ENCODE assay signal across 25 cellular contexts in genomic region chr3:187843654-187844053, GRCh38.
DNase-seq lines count a peak whose midpoint lies in the region; ATAC-seq and TF ChIP-seq lines count a peak whose summit lies in the region.
"Had no signal": no experiment of that assay in that cellular context is flagged by ENCODE, and none has a peak within 500 bp of the region (broad histone marks: within the 10 kb centered on the region; RNA-seq: fewer than 3 reads in every experiment).

No MANE protein-coding gene starts in this region.

- peaks cover 10% of the 10 kb centered on the region for H3K4me1 Mint-ChIP-seq in activated T-cell treated with anti-CD3 and anti-CD28 coated beads, Interleukin-2, amount 50 U/mL, for 72 hours (ENCODE audit: low read depth)
- no peaks in the 10 kb centered on the region for H3K4me1 Mint-ChIP-seq in natural killer cell
- H3K4me1 Mint-ChIP-seq: CD8-positive, alpha-beta memory T cell; IgD-negative memory B cell had no signal

- no peak overlapping the region for H2AK5ac ChIP-seq in mesendoderm (ENCODE audit: low read length)

- no peak overlapping the region for H3K4ac ChIP-seq in mesendoderm (ENCODE audit: low read depth, low read length)

- no peak overlapping the region for H2BK5ac ChIP-seq in mesendoderm (ENCODE audit: low read length)

- peaks cover 8% of the 10 kb centered on the region for H3K27me3 Mint-ChIP-seq in activated T-cell treated with anti-CD3 and anti-CD28 coated beads, Interleukin-2, amount 50 U/mL, for 72 hours (ENCODE audit: low read depth)
- H3K27me3 Mint-ChIP-seq in natural killer cell (ENCODE audit: low read depth in 2 of 2) = no peaks in the 10 kb centered on the region

- no peaks in the 10 kb centered on the region for H3K79me1 ChIP-seq in mesendoderm (ENCODE audit: low read length)

- no peak overlapping the region for H3K56ac ChIP-seq in mesendoderm (ENCODE audit: low read length)

- no peak overlapping the region for H4K5ac ChIP-seq in mesendoderm (ENCODE audit: low read length)

- no peak overlapping the region for H3K27ac ChIP-seq in right atrium auricular region
- no peak overlapping the region for H3K27ac ChIP-seq in esophagus muscularis mucosa (replicated peaks in 1 of 4)
- no peak overlapping the region for H3K27ac ChIP-seq in mesendoderm (ENCODE audit: low read depth, low read length)
- H3K27ac ChIP-seq: HL-60, KMS-11, PC-9 had no signal

- no peak overlapping the region for H3K9ac ChIP-seq in mesendoderm (ENCODE audit: low read length)
- H3K9ac ChIP-seq: KMS-11 had no signal

- no peak overlapping the region for H3K4me3 Mint-ChIP-seq in activated T-cell treated with anti-CD3 and anti-CD28 coated beads, Interleukin-2, amount 50 U/mL, for 72 hours
- H3K4me3 Mint-ChIP-seq in natural killer cell = no peak overlapping the region
- H3K4me3 Mint-ChIP-seq: CD14-positive monocyte; CD8-positive, alpha-beta memory T cell had no signal

- WGBS in esophagus muscularis mucosa = 95% methylated on average over 4 of the region's 4 CpGs
- no CpG with 5 or more reads among the region's 4 CpGs for WGBS in mesendoderm (ENCODE audit: extremely low coverage, insufficient coverage, low lambda C conversion rate)

- H3K27me3 ChIP-seq in right atrium auricular region (no peaks in the 10 kb centered on the region), esophagus muscularis mucosa (no peaks in the 10 kb centered on the region), mesendoderm (ENCODE audit: insufficient read depth, low read length, poor library complexity) (no peaks in the 10 kb centered on the region)

- H3K23ac ChIP-seq in mesendoderm (ENCODE audit: low read length) = no peak overlapping the region

- no peak overlapping the region for H3K27ac Mint-ChIP-seq in activated T-cell treated with anti-CD3 and anti-CD28 coated beads, Interleukin-2, amount 50 U/mL, for 72 hours
- no peak overlapping the region for H3K27ac Mint-ChIP-seq in natural killer cell

- no peaks in the 10 kb centered on the region for H3K36me3 Mint-ChIP-seq in activated T-cell treated with anti-CD3 and anti-CD28 coated beads, Interleukin-2, amount 50 U/mL, for 72 hours (ENCODE audit: insufficient read depth in 2 of 2)
- no peaks in the 10 kb centered on the region for H3K36me3 Mint-ChIP-seq in natural killer cell
- H3K36me3 Mint-ChIP-seq: CD14-positive monocyte; CD8-positive, alpha-beta memory T cell; IgD-negative memory B cell had no signal

- no peak overlapping the region for H2BK120ac ChIP-seq in mesendoderm (ENCODE audit: low read depth, low read length)

- TF ChIP-seq CTCF in right atrium auricular region (IDR thresholded peaks at IDR 0.05) = no peak
- no peak for TF ChIP-seq CTCF in esophagus muscularis mucosa (IDR thresholded peaks at IDR 0.05)
- TF ChIP-seq CTCF in natural killer cell (IDR thresholded peaks at IDR 0.05) = no peak

- H3K4me1 ChIP-seq in right atrium auricular region = no peaks in the 10 kb centered on the region
- no peaks in the 10 kb centered on the region for H3K4me1 ChIP-seq in esophagus muscularis mucosa
- no peaks in the 10 kb centered on the region for H3K4me1 ChIP-seq in mesendoderm (ENCODE audit: control insufficient read depth, low read depth, low read length)
- H3K4me1 ChIP-seq: BE2C had no signal

- H2BK15ac ChIP-seq in mesendoderm (replicated peaks; ENCODE audit: low read depth) = no peak overlapping the region

- no peaks in the 10 kb centered on the region for H3K36me3 ChIP-seq in right atrium auricular region
- H3K36me3 ChIP-seq in esophagus muscularis mucosa = no peaks in the 10 kb centered on the region
- no peaks in the 10 kb centered on the region for H3K36me3 ChIP-seq in mesendoderm (ENCODE audit: control insufficient read depth, insufficient read depth, low read length)
- H3K36me3 ChIP-seq: BE2C had no signal

- H3K4me3 ChIP-seq in right atrium auricular region (no peak overlapping the region), esophagus muscularis mucosa (no peak overlapping the region), mesendoderm (ENCODE audit: low read length) (no peak overlapping the region)
- H3K4me3 ChIP-seq: PC-9 had no signal

- TF ChIP-seq EP300 in esophagus muscularis mucosa (IDR thresholded peaks at IDR 0.05) = no peak

- no peaks in the 10 kb centered on the region for H3K9me3 Mint-ChIP-seq in activated T-cell treated with anti-CD3 and anti-CD28 coated beads, Interleukin-2, amount 50 U/mL, for 72 hours
- no peaks in the 10 kb centered on the region for H3K9me3 Mint-ChIP-seq in natural killer cell
- H3K9me3 Mint-ChIP-seq: CD14-positive monocyte; CD8-positive, alpha-beta memory T cell; IgD-negative memory B cell had no signal

- H3K18ac ChIP-seq in mesendoderm (ENCODE audit: low read length) = no peak overlapping the region

- no peaks in the 10 kb centered on the region for H3K79me2 ChIP-seq in mesendoderm (ENCODE audit: control insufficient read depth, insufficient read depth, low read length)

- intact Hi-C loops in Right ventricle myocardium inferior (cut with DNase I) = no loop called here
- intact Hi-C loops in esophagus muscularis mucosa (cut with DNase I) = no loop called here
- intact Hi-C loops in natural killer cell (cut with micrococcal nuclease) = no loop called here

- H3K4me2 ChIP-seq in mesendoderm (ENCODE audit: low read length) = no peak overlapping the region
- H3K4me2 ChIP-seq: KMS-11, PC-9 had no signal

- H4K8ac ChIP-seq in mesendoderm (ENCODE audit: low read depth, low read length) = no peak overlapping the region

- DNase-seq in Right ventricle myocardium inferior (ENCODE audit: missing footprints) (peak; percentile 69), right atrium auricular region (ENCODE audit: low spot score) (no peak), esophagus muscularis mucosa (ENCODE audit: extremely low spot score) (peak; percentile 90), mesendoderm (peak; percentile 16), natural killer cell (no peak)
- no peak for DNase-seq in activated T-cell treated with anti-CD3 and anti-CD28 coated beads, Interleukin-2, amount 50 U/mL, for 72 hours
- DNase-seq: 8988T; ACHN; BE2C; Calu3; CD8-positive, alpha-beta memory T cell; DMS79 treated with DMSO at 0.1 percent for 48 hours; MM.1S; NCI-H1694; NCI-H2029 treated with DMSO at 0.1 percent for 48 hours; NCI-H446 treated with DMSO at 0.1 percent for 48 hours; NCI-H526; SHP77 had no signal

- no peak for TF ChIP-seq POLR2A in esophagus muscularis mucosa (IDR thresholded peaks at IDR 0.05; ENCODE audit: low read depth)

- H3K9me3 ChIP-seq in right atrium auricular region (no peaks in the 10 kb centered on the region), esophagus muscularis mucosa (no peaks in the 10 kb centered on the region)
- H3K9me3 ChIP-seq: BE2C had no signal

- peak; percentile 62 for ATAC-seq in Right ventricle myocardium inferior
- ATAC-seq in activated T-cell treated with anti-CD3 and anti-CD28 coated beads, Interleukin-2, amount 50 U/mL, for 72 hours (replicated peaks in 1 of 2) = no peak
- ATAC-seq in natural killer cell = no peak
- ATAC-seq in GM18873 (IDR thresholded peaks at IDR 0.05; ENCODE audit: low FRiP score, unreplicated experiment) = no peak
- ATAC-seq: HCT116 had no signal

Comparison
In these comparisons a context has a peak if more than half of its experiments do, and no peak if none do; other contexts are left out.
1. DNase-seq: peak in Right ventricle myocardium inferior (single experiment), esophagus muscularis mucosa (single experiment) and mesendoderm (single experiment); none in right atrium auricular region (single experiment), activated T-cell treated with anti-CD3 and anti-CD28 coated beads, Interleukin-2, amount 50 U/mL, for 72 hours (0 of 2) and natural killer cell (single experiment).